23 cellular contexts compared by ENCODE assay signal in the genomic region with DNA sequence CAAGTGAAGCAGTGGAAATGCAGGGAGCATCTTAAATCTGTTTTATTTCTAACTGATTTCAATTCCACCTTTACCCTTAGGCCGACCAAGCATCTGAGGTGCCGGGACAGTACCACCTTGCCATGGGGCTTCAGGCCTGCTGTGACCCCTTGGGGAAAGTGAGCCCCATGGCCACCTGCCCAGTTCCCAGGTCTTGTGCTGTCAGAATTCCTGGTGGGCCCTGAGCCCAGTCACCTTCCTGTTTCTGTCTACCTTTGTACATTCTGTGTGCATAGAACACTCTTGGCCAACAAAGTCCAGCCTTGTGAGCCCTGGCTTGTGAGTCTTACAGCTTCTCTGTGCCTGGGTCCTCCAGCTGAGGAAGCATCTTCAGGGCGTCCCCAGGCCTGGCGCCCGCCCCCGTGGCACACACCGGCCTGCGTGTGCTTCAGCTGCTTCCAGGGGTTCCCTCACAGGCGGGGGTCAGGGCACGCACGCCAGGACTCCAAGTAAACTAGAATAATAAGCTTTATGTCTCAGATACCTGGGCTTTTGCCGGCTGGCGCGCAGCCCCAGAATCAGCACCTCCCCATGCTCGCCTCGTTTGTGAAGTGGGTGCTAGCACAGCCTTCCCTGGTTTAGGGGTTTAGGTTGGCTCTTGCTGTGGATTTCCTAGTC. TPM values are rescaled to one million over a fixed set of nuclear protein-coding genes. Genes with fewer than 3 reads are reported as not detected.
DNase-seq lines count a peak whose midpoint lies in the region; TF ChIP-seq lines count a peak whose summit lies in the region.
"Had no signal": no experiment of that assay in that cellular context is flagged by ENCODE, and none has a peak within 500 bp of the region (broad histone marks: within the 10 kb centered on the region; RNA-seq: fewer than 3 reads in every experiment).

No MANE protein-coding gene starts in this region.

- no peaks in the 10 kb centered on the region for H3K9me3 ChIP-seq in testis
- H3K9me3 ChIP-seq: MG63 had no signal

- intact Hi-C loops in testis (cut with DNase I; ENCODE audit: low total_unique reads), result no loop called here

- 78 to 97% methylated on average over 7 to 16 of the region's 16 CpGs for WGBS in testis, 2 donors

- H3K36me3 ChIP-seq in testis (ENCODE audit: low read depth, missing control alignments), result no peaks in the 10 kb centered on the region
- H3K36me3 ChIP-seq: MG63 had no signal

- DNase-seq in testis (no peak), dedifferentiated amniotic fluid mesenchymal stem cell (ENCODE audit: extremely low spot score) (no peak), NCI-H2171 treated with DMSO at 0.1 percent for 48 hours (lab: John Stamatoyannopoulos, UW) (no peak), NCI-H2227 (lab: John Stamatoyannopoulos, UW; ENCODE audit: unreplicated experiment) (no peak)
- no peak for DNase-seq in stimulated activated CD4-positive, alpha-beta T cell treated with anti-CD3 and anti-CD28 coated beads, Interleukin-4, amount 100 ng/mL, for 4 hours
- DNase-seq: Calu3, DND-41, GOT3, HCEC 1CT, IMR-90, KG1, MG63, NCI-H1105 treated with DMSO at 0.1 percent for 48 hours, NCI-H146, NCI-H1930, NCI-H2107, NCI-H526 treated with DMSO at 0.1 percent for 48 hours, PC-9, RPMI8226, SHP77 treated with DMSO at 0.1 percent for 48 hours had no signal

- peaks cover 68% of the 10 kb centered on the region for H3K4me1 ChIP-seq in testis

- peak overlapping the region; percentile 42 for H3K27ac ChIP-seq in VCaP
- peak overlapping the region; percentile 98 for H3K27ac ChIP-seq in cingulate gyrus (ENCODE audit: low read depth, low read length)
- H3K27ac ChIP-seq in layer of hippocampus (ENCODE audit: low read depth, low read length), result peak overlapping the region; percentile 97
- H3K27ac ChIP-seq in testis, result peak overlapping the region; percentile 3 to 77
- H3K27ac ChIP-seq: PC-9 had no signal

- H3K27me3 ChIP-seq in layer of hippocampus (ENCODE audit: control insufficient read depth, insufficient read depth, low read length) (no peaks in the 10 kb centered on the region), testis (no peaks in the 10 kb centered on the region)
- H3K27me3 ChIP-seq: MG63 had no signal

- TF ChIP-seq CTCF in VCaP (conservative IDR thresholded peaks at IDR 0.05), result no peak
- TF ChIP-seq CTCF in testis (IDR thresholded peaks at IDR 0.05), result no peak

- no peak overlapping the region for H3K4me3 ChIP-seq in testis
- H3K4me3 ChIP-seq: MG63, PC-9 had no signal

- TF ChIP-seq POLR2A in testis (IDR thresholded peaks at IDR 0.05), result no peak

RNA-seq across cellular contexts. Expression of a gene that starts 10.3 kb away (rescaled TPM):
- 100 to 1,000 TPM; 194 to 251 TPM for total RNA-seq in testis
- polyA plus RNA-seq in testis (ENCODE audit: insufficient read depth, low read depth, low replicate concordance), result 86.4 TPM

RNA-seq across cellular contexts. Expression of a gene that starts 10.6 kb away (rescaled TPM):
- 10 to 100 TPM; 40.3 to 41.1 TPM for total RNA-seq in testis
- 16.6 TPM for polyA plus RNA-seq in testis (ENCODE audit: insufficient read depth, low read depth, low replicate concordance)

Comparison
In these comparisons a context has a peak if more than half of its experiments do, and no peak if none do; other contexts are left out.
1. H3K27ac ChIP-seq: peak in every context shown above with its lines; median percentile 98 in cingulate gyrus; 97 in layer of hippocampus; 42 in VCaP; 40 in testis.